Comparison of ENCODE assay signal across 2 cellular contexts in the genomic region with DNA sequence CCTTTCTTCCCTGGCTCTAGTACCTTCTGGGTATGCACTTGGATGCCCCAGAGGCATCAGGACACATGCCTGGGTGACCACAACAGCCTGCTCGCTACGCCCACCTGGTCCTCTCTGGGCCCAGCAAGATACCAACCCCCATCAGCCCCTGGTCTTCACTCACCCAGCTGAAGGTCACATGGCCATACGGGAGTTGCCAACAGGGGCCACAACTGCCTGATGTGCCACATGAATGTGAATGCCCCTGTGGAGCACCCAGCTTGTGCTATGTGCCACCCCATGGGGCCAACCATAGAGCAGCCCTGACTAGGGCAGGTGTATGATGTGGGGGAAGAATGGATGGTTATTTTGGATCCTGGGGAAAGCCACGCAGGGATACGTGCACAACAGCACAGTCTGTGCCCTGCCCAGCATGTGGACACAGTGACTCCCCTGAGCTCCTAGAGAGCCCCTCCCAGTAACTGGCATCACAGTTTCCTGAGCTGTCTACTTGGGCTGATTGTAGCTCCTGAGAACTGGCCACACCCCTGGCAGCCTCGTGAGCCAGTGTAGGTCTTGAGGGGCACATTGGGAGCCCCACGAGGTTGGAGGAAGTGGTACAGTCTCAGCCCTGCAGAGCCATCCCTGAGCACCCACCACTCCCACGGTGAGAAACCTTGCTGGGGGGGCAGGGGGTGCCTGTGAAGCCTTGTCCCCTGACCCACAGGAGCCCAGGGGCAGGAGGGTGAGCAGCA.
TF ChIP-seq lines count a peak whose summit lies in the region.

No MANE protein-coding gene starts in this region.

TF ChIP-seq in SK-N-SH, 30 proteins besides CTCF, POLR2A, EP300 and RAD21 (continued from another document):
- TF ChIP-seq, protein P1, sequence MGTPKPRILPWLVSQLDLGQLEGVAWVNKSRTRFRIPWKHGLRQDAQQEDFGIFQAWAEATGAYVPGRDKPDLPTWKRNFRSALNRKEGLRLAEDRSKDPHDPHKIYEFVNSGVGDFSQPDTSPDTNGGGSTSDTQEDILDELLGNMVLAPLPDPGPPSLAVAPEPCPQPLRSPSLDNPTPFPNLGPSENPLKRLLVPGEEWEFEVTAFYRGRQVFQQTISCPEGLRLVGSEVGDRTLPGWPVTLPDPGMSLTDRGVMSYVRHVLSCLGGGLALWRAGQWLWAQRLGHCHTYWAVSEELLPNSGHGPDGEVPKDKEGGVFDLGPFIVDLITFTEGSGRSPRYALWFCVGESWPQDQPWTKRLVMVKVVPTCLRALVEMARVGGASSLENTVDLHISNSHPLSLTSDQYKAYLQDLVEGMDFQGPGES (IDR thresholded peaks at IDR 0.05; ENCODE audit: low read depth, low read length), result no peak
- TF ChIP-seq, protein P2, sequence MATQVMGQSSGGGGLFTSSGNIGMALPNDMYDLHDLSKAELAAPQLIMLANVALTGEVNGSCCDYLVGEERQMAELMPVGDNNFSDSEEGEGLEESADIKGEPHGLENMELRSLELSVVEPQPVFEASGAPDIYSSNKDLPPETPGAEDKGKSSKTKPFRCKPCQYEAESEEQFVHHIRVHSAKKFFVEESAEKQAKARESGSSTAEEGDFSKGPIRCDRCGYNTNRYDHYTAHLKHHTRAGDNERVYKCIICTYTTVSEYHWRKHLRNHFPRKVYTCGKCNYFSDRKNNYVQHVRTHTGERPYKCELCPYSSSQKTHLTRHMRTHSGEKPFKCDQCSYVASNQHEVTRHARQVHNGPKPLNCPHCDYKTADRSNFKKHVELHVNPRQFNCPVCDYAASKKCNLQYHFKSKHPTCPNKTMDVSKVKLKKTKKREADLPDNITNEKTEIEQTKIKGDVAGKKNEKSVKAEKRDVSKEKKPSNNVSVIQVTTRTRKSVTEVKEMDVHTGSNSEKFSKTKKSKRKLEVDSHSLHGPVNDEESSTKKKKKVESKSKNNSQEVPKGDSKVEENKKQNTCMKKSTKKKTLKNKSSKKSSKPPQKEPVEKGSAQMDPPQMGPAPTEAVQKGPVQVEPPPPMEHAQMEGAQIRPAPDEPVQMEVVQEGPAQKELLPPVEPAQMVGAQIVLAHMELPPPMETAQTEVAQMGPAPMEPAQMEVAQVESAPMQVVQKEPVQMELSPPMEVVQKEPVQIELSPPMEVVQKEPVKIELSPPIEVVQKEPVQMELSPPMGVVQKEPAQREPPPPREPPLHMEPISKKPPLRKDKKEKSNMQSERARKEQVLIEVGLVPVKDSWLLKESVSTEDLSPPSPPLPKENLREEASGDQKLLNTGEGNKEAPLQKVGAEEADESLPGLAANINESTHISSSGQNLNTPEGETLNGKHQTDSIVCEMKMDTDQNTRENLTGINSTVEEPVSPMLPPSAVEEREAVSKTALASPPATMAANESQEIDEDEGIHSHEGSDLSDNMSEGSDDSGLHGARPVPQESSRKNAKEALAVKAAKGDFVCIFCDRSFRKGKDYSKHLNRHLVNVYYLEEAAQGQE (IDR thresholded peaks at IDR 0.05; ENCODE audit: low read depth, low read length), result no peak
- TF ChIP-seq SIN3A (IDR thresholded peaks at IDR 0.05; ENCODE audit: borderline replicate concordance, low read depth, low read length), result no peak
- TF ChIP-seq, protein P3, sequence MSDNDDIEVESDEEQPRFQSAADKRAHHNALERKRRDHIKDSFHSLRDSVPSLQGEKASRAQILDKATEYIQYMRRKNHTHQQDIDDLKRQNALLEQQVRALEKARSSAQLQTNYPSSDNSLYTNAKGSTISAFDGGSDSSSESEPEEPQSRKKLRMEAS (IDR thresholded peaks at IDR 0.05; ENCODE audit: low read depth), result no peak
TF ChIP-seq in SK-N-SH: peak in this region for 0.

TF ChIP-seq in SK-N-SH treated with all-trans-retinoic acid at 6 μM for 48 hours, 23 proteins besides CTCF, POLR2A, EP300 and RAD21 (continued from another document):
- TF ChIP-seq, protein P4, sequence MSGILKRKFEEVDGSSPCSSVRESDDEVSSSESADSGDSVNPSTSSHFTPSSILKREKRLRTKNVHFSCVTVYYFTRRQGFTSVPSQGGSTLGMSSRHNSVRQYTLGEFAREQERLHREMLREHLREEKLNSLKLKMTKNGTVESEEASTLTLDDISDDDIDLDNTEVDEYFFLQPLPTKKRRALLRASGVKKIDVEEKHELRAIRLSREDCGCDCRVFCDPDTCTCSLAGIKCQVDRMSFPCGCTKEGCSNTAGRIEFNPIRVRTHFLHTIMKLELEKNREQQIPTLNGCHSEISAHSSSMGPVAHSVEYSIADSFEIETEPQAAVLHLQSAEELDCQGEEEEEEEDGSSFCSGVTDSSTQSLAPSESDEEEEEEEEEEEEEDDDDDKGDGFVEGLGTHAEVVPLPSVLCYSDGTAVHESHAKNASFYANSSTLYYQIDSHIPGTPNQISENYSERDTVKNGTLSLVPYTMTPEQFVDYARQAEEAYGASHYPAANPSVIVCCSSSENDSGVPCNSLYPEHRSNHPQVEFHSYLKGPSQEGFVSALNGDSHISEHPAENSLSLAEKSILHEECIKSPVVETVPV (CRISPR knock-in tag; IDR thresholded peaks at IDR 0.05), result no peak
- no peak for TF ChIP-seq BACH2 (CRISPR knock-in tag; IDR thresholded peaks at IDR 0.05; ENCODE audit: borderline replicate concordance)
- TF ChIP-seq, protein P5, sequence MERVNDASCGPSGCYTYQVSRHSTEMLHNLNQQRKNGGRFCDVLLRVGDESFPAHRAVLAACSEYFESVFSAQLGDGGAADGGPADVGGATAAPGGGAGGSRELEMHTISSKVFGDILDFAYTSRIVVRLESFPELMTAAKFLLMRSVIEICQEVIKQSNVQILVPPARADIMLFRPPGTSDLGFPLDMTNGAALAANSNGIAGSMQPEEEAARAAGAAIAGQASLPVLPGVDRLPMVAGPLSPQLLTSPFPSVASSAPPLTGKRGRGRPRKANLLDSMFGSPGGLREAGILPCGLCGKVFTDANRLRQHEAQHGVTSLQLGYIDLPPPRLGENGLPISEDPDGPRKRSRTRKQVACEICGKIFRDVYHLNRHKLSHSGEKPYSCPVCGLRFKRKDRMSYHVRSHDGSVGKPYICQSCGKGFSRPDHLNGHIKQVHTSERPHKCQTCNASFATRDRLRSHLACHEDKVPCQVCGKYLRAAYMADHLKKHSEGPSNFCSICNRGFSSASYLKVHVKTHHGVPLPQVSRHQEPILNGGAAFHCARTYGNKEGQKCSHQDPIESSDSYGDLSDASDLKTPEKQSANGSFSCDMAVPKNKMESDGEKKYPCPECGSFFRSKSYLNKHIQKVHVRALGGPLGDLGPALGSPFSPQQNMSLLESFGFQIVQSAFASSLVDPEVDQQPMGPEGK (CRISPR knock-in tag; IDR thresholded peaks at IDR 0.05; ENCODE audit: borderline replicate concordance), result no peak
- TF ChIP-seq ZFP30 (CRISPR knock-in tag; IDR thresholded peaks at IDR 0.05), result no peak
- TF ChIP-seq, protein P6, sequence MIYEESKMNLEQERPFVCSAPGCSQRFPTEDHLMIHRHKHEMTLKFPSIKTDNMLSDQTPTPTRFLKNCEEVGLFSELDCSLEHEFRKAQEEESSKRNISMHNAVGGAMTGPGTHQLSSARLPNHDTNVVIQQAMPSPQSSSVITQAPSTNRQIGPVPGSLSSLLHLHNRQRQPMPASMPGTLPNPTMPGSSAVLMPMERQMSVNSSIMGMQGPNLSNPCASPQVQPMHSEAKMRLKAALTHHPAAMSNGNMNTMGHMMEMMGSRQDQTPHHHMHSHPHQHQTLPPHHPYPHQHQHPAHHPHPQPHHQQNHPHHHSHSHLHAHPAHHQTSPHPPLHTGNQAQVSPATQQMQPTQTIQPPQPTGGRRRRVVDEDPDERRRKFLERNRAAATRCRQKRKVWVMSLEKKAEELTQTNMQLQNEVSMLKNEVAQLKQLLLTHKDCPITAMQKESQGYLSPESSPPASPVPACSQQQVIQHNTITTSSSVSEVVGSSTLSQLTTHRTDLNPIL (CRISPR knock-in tag; IDR thresholded peaks at IDR 0.05; ENCODE audit: low read depth), result no peak
- TF ChIP-seq ZNF8 (CRISPR knock-in tag; IDR thresholded peaks at IDR 0.05), result no peak
- TF ChIP-seq CSDC2 (CRISPR knock-in tag; IDR thresholded peaks at IDR 0.05), result no peak
- no peak for TF ChIP-seq RARB (CRISPR knock-in tag; IDR thresholded peaks at IDR 0.05)
- no peak for TF ChIP-seq OSR1 (CRISPR knock-in tag; IDR thresholded peaks at IDR 0.05)
- no peak for TF ChIP-seq ISL1 (CRISPR knock-in tag; IDR thresholded peaks at IDR 0.05)
- no peak for TF ChIP-seq TCF4 (CRISPR knock-in tag; IDR thresholded peaks at IDR 0.05; ENCODE audit: borderline replicate concordance)
- TF ChIP-seq ESRRG (CRISPR knock-in tag; IDR thresholded peaks at IDR 0.05), result no peak
- TF ChIP-seq, protein P7, sequence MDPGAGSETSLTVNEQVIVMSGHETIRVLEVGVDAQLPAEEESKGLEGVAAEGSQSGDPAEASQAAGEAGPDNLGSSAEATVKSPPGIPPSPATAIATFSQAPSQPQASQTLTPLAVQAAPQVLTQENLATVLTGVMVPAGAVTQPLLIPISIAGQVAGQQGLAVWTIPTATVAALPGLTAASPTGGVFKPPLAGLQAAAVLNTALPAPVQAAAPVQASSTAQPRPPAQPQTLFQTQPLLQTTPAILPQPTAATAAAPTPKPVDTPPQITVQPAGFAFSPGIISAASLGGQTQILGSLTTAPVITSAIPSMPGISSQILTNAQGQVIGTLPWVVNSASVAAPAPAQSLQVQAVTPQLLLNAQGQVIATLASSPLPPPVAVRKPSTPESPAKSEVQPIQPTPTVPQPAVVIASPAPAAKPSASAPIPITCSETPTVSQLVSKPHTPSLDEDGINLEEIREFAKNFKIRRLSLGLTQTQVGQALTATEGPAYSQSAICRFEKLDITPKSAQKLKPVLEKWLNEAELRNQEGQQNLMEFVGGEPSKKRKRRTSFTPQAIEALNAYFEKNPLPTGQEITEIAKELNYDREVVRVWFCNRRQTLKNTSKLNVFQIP (CRISPR knock-in tag; IDR thresholded peaks at IDR 0.05; ENCODE audit: borderline replicate concordance, low read depth), result no peak
- no peak for TF ChIP-seq ARNTL (CRISPR knock-in tag; IDR thresholded peaks at IDR 0.05; ENCODE audit: borderline replicate concordance, low read depth)
